Comparison of ENCODE assay signal across 25 cellular contexts in genomic region chr10:9362721-9363120, GRCh38.
DNase-seq lines count a peak whose midpoint lies in the region; ATAC-seq and TF ChIP-seq lines count a peak whose summit lies in the region.
"Had no signal": no experiment of that assay in that cellular context is flagged by ENCODE, and none has a peak within 500 bp of the region (broad histone marks: within the 10 kb centered on the region; RNA-seq: fewer than 3 reads in every experiment).

No MANE protein-coding gene starts in this region.

- peaks cover 1% of the 10 kb centered on the region for H3K9me3 Mint-ChIP-seq in activated CD4-positive, alpha-beta T cell treated with anti-CD3 and anti-CD28 coated beads, Interleukin-2, amount 10 ng/mL, durations not matched to agents 7 days and 5 days
- H3K9me3 Mint-ChIP-seq in activated naive CD8-positive, alpha-beta T cell (ENCODE audit: low read depth), result peaks cover 3% of the 10 kb centered on the region
- H3K9me3 Mint-ChIP-seq in activated naive CD8-positive, alpha-beta T cell treated with anti-CD3 and anti-CD28 coated beads for 36 hours, result no peaks in the 10 kb centered on the region
- H3K9me3 Mint-ChIP-seq: H9 had no signal

- peak overlapping the region; percentile 33 for H3K9ac ChIP-seq in trophoblast cell (ENCODE audit: low read length)
- H3K9ac ChIP-seq: KMS-11 had no signal

- no peak for DNase-seq in activated CD4-positive, alpha-beta T cell treated with anti-CD3 and anti-CD28 coated beads, Interleukin-2, amount 10 ng/mL, durations not matched to agents 7 days and 5 days
- no peak for DNase-seq in activated CD4-positive, alpha-beta T cell treated with anti-CD3 and anti-CD28 coated beads for 1 hour
- DNase-seq in activated naive CD8-positive, alpha-beta T cell treated with anti-CD3 and anti-CD28 coated beads for 36 hours, result no peak
- DNase-seq in Jurkat, Clone E6-1 (ENCODE audit: low read depth, low spot score), result peak; percentile 46
- DNase-seq in trophoblast cell, result no peak
- DNase-seq in lower lobe of right lung, result no peak
- DNase-seq in NCI-H2171 (lab: John Stamatoyannopoulos, UW), result no peak
- DNase-seq: 8988T; ACHN; BE2C; CD4-positive, alpha-beta memory T cell; COR-L47; DMS53; H9; NCI-H1048; NCI-H1417; NCI-H1694; NCI-H2029 treated with DMSO at 0.1 percent for 48 hours; NCI-H2227 treated with DMSO at 0.1 percent for 48 hours; NCI-H526 treated with DMSO at 0.1 percent for 48 hours; SHP77 treated with DMSO at 0.1 percent for 48 hours had no signal

- H3K36me3 Mint-ChIP-seq in activated CD4-positive, alpha-beta T cell treated with anti-CD3 and anti-CD28 coated beads, Interleukin-2, amount 10 ng/mL, durations not matched to agents 7 days and 5 days (ENCODE audit: low read depth), result no peaks in the 10 kb centered on the region
- H3K36me3 Mint-ChIP-seq in activated naive CD8-positive, alpha-beta T cell, result no peaks in the 10 kb centered on the region
- no peaks in the 10 kb centered on the region for H3K36me3 Mint-ChIP-seq in activated naive CD8-positive, alpha-beta T cell treated with anti-CD3 and anti-CD28 coated beads for 36 hours
- H3K36me3 Mint-ChIP-seq: CD4-positive, alpha-beta memory T cell had no signal

- WGBS in trophoblast cell (ENCODE audit: extremely low coverage, insufficient coverage, insufficient read length), result no CpG with 5 or more reads among the region's 5 CpGs

- no peak overlapping the region for H2BK120ac ChIP-seq in trophoblast cell (ENCODE audit: insufficient read depth, low read length, poor library complexity)

- H2BK5ac ChIP-seq in trophoblast cell (ENCODE audit: low read depth, low read length, poor library complexity), result no peak overlapping the region

- no peak overlapping the region for H3K23ac ChIP-seq in trophoblast cell (ENCODE audit: low read length)

- H3K27me3 Mint-ChIP-seq in activated CD4-positive, alpha-beta T cell treated with anti-CD3 and anti-CD28 coated beads, Interleukin-2, amount 10 ng/mL, durations not matched to agents 7 days and 5 days, result no peaks in the 10 kb centered on the region
- H3K27me3 Mint-ChIP-seq in activated naive CD8-positive, alpha-beta T cell, result no peaks in the 10 kb centered on the region
- H3K27me3 Mint-ChIP-seq in activated naive CD8-positive, alpha-beta T cell treated with anti-CD3 and anti-CD28 coated beads for 36 hours, result no peaks in the 10 kb centered on the region

- H3K4me1 Mint-ChIP-seq in activated CD4-positive, alpha-beta T cell treated with anti-CD3 and anti-CD28 coated beads, Interleukin-2, amount 10 ng/mL, durations not matched to agents 7 days and 5 days, result peaks cover 9% of the 10 kb centered on the region
- peaks cover 29% of the 10 kb centered on the region for H3K4me1 Mint-ChIP-seq in activated naive CD8-positive, alpha-beta T cell (ENCODE audit: low read depth)
- peaks cover 11% of the 10 kb centered on the region for H3K4me1 Mint-ChIP-seq in activated naive CD8-positive, alpha-beta T cell treated with anti-CD3 and anti-CD28 coated beads for 36 hours
- H3K4me1 Mint-ChIP-seq: GM23338, H9 had no signal

- H3K9me3 ChIP-seq in trophoblast cell (ENCODE audit: insufficient read depth, low read depth, low read length) (no peaks in the 10 kb centered on the region), lower lobe of right lung (no peaks in the 10 kb centered on the region)
- H3K9me3 ChIP-seq: BE2C had no signal

- no peak overlapping the region for H2AK5ac ChIP-seq in trophoblast cell (ENCODE audit: low read length)

- no peak overlapping the region for H3K4me3 ChIP-seq in Jurkat, Clone E6-1 (ENCODE audit: low read length)
- H3K4me3 ChIP-seq in trophoblast cell (ENCODE audit: low read depth, low read length) (no peak overlapping the region), lower lobe of right lung (no peak overlapping the region)
- H3K4me3 ChIP-seq: GM23338 had no signal

- TF ChIP-seq CTCF in lower lobe of right lung (IDR thresholded peaks at IDR 0.05), result no peak

- no peaks in the 10 kb centered on the region for H3K79me1 ChIP-seq in trophoblast cell (ENCODE audit: low read length)

- no peak overlapping the region for H3K4ac ChIP-seq in trophoblast cell (ENCODE audit: low read depth, low read length)

- H3K4me2 ChIP-seq in trophoblast cell (ENCODE audit: low read length), result no peak overlapping the region
- H3K4me2 ChIP-seq: GM23338, KMS-11 had no signal

- no peak overlapping the region for H3K14ac ChIP-seq in trophoblast cell (ENCODE audit: low read length)

- no peak overlapping the region for H4K12ac ChIP-seq in trophoblast cell (ENCODE audit: low read depth, low read length)

- H3K27me3 ChIP-seq in trophoblast cell (ENCODE audit: insufficient read depth, low read length) (no peaks in the 10 kb centered on the region), lower lobe of right lung (ENCODE audit: low read depth) (no peaks in the 10 kb centered on the region)
- H3K27me3 ChIP-seq: BE2C had no signal

- H2BK12ac ChIP-seq in trophoblast cell (ENCODE audit: low read length), result no peak overlapping the region

- H3K36me3 ChIP-seq in trophoblast cell (ENCODE audit: control insufficient read depth in 1 of 2, insufficient read depth in 2 of 2, low read length in 2 of 2) (no peaks in the 10 kb centered on the region), lower lobe of right lung (no peaks in the 10 kb centered on the region)
- H3K36me3 ChIP-seq: BE2C had no signal

- ATAC-seq in lower lobe of right lung, result no peak
- ATAC-seq: GM23338, Panc1 had no signal

- CTCF ChIA-PET in activated CD4-positive, alpha-beta T cell treated with anti-CD3 and anti-CD28 coated beads, Interleukin-2, amount 10 ng/mL, durations not matched to agents 7 days and 5 days (lab: Charles Lee), result no interaction called here

- intact Hi-C loops in lower lobe of right lung (cut with DNase I), result no loop called here

- no peak overlapping the region for H3K4me3 Mint-ChIP-seq in activated CD4-positive, alpha-beta T cell treated with anti-CD3 and anti-CD28 coated beads, Interleukin-2, amount 10 ng/mL, durations not matched to agents 7 days and 5 days
- peak overlapping the region; percentile 12 for H3K4me3 Mint-ChIP-seq in activated naive CD8-positive, alpha-beta T cell
- H3K4me3 Mint-ChIP-seq in activated naive CD8-positive, alpha-beta T cell treated with anti-CD3 and anti-CD28 coated beads for 36 hours, result no peak overlapping the region
- H3K4me3 Mint-ChIP-seq: GM23338, H9 had no signal

- no peak overlapping the region for H2AFZ ChIP-seq in trophoblast cell (ENCODE audit: insufficient read depth, low read length, poor library complexity)
- H2AFZ ChIP-seq: GM23338 had no signal

- H3K79me2 ChIP-seq in trophoblast cell (ENCODE audit: control insufficient read depth, insufficient read depth, low read length, poor library complexity), result no peaks in the 10 kb centered on the region

- H3K18ac ChIP-seq in trophoblast cell (ENCODE audit: low read length), result no peak overlapping the region

- H3K27ac ChIP-seq in trophoblast cell (ENCODE audit: low read depth, low read length) (no peak overlapping the region), lower lobe of right lung (no peak overlapping the region)
- H3K27ac ChIP-seq: KMS-11 had no signal

- peak overlapping the region; percentile 69 for H3K27ac Mint-ChIP-seq in activated CD4-positive, alpha-beta T cell treated with anti-CD3 and anti-CD28 coated beads, Interleukin-2, amount 10 ng/mL, durations not matched to agents 7 days and 5 days
- H3K27ac Mint-ChIP-seq in activated naive CD8-positive, alpha-beta T cell, result peak overlapping the region; percentile 30
- H3K27ac Mint-ChIP-seq in activated naive CD8-positive, alpha-beta T cell treated with anti-CD3 and anti-CD28 coated beads for 36 hours, result no peak overlapping the region
- H3K27ac Mint-ChIP-seq: GM23338, H9 had no signal

- no peak overlapping the region for H4K91ac ChIP-seq in trophoblast cell (ENCODE audit: low read depth, low read length)

- POLR2A ChIA-PET in activated CD4-positive, alpha-beta T cell treated with anti-CD3 and anti-CD28 coated beads, Interleukin-2, amount 10 ng/mL, durations not matched to agents 7 days and 5 days (lab: Charles Lee), result no interaction called here

- H3K4me1 ChIP-seq in trophoblast cell (ENCODE audit: control insufficient read depth in 1 of 2, insufficient read depth in 2 of 2, low read length in 2 of 2), result no peaks in the 10 kb centered on the region
- no peaks in the 10 kb centered on the region for H3K4me1 ChIP-seq in lower lobe of right lung
- H3K4me1 ChIP-seq: BE2C had no signal

- H4K8ac ChIP-seq in trophoblast cell (ENCODE audit: low read depth, low read length), result no peak overlapping the region
